In the genomic region with DNA sequence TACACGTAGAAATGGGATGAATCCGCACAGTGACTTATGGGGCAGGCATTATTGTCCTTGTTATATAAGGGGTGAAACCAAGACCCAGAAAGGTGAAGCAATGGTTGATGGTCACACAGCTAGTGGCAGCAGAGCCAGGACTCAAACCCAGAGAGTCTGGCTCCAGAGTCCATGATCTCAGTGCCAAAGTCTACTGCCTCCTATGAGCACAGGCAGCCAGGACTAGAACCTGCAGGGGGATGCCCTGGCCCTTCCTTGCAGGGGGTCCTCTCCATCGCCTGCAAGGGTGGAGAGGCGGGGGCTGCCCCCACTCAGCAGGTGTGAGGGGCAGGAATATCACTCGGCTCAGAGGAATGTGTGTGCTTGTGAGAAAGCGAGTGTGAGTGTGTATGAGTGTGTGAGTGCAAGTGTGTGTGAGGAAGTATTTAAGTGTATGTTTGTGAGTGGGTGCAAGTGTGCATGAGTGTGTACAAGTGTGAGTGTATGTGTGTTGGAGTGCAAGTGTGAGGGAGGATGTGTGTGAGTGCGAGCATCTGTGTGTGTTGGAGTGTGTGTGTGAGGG, we compare ENCODE assay signal across 1 cellular context.
TF ChIP-seq lines count a peak whose summit lies in the region.

No MANE protein-coding gene starts in this region.

TF ChIP-seq in endothelial cell of umbilical vein, 7 proteins besides CTCF, POLR2A, EP300 and RAD21 (continued from another document):
- TF ChIP-seq, protein P1, sequence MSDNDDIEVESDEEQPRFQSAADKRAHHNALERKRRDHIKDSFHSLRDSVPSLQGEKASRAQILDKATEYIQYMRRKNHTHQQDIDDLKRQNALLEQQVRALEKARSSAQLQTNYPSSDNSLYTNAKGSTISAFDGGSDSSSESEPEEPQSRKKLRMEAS (IDR thresholded peaks at IDR 0.05; ENCODE audit: insufficient read depth, insufficient read length), result no peak
- TF ChIP-seq EZH2 (IDR thresholded peaks at IDR 0.05; ENCODE audit: borderline replicate concordance, low read depth, low read length, severe bottlenecking) (no peak), FOS (IDR thresholded peaks at IDR 0.05; ENCODE audit: borderline replicate concordance, insufficient read depth, low read length) (no peak), MYC (IDR thresholded peaks at IDR 0.05; ENCODE audit: low read depth, low read length) (no peak), POLR2AphosphoS5 (IDR thresholded peaks at IDR 0.05; ENCODE audit: insufficient read depth, low read depth, low read length) (no peak), JUN (IDR thresholded peaks at IDR 0.05; ENCODE audit: borderline replicate concordance, insufficient read depth, insufficient read length, low read depth) (no peak)
